ENCODE assay signal across 1 cellular context in genomic region chr6:107539409-107539808, GRCh38.
TF ChIP-seq lines count a peak whose summit lies in the region.

No MANE protein-coding gene starts in this region.

TF ChIP-seq in HepG2, 621 proteins besides CTCF, POLR2A, EP300 and RAD21 (continued from another document and continues in another):
- TF ChIP-seq AFF4 (CRISPR knock-in tag; IDR thresholded peaks at IDR 0.05) (no peak), ZNF746 (CRISPR knock-in tag; IDR thresholded peaks at IDR 0.05) (0 out of 2 replicates have a peak, but pooled peaks have one; percentile 51), THRA (CRISPR knock-in tag; IDR thresholded peaks at IDR 0.05; ENCODE audit: borderline replicate concordance) (0 out of 2 replicates have a peak, but pooled peaks have one; percentile 11), SALL1 (CRISPR knock-in tag; IDR thresholded peaks at IDR 0.05) (peak; percentile 98), SMAD3 (CRISPR knock-in tag; IDR thresholded peaks at IDR 0.05) (peak; percentile 96), ZNF333 (CRISPR knock-in tag; IDR thresholded peaks at IDR 0.05; ENCODE audit: borderline replicate concordance) (no peak), ZFP36L1 (CRISPR knock-in tag; IDR thresholded peaks at IDR 0.05) (no peak), SALL2 (CRISPR knock-in tag; IDR thresholded peaks at IDR 0.05) (0 out of 2 replicates have a peak, but pooled peaks have one; percentile 53), FOXA1 (IDR thresholded peaks at IDR 0.05) (no peak), FOXA1 (CRISPR knock-in tag; IDR thresholded peaks at IDR 0.05) (peak; percentile 57), ONECUT2 (CRISPR knock-in tag; IDR thresholded peaks at IDR 0.05) (peak; percentile 93), POLR2G (IDR thresholded peaks at IDR 0.05; ENCODE audit: low read depth, low read length) (peak; percentile 66), HIC2 (CRISPR knock-in tag; IDR thresholded peaks at IDR 0.05; ENCODE audit: low read depth) (no peak), ZNF205 (CRISPR knock-in tag; IDR thresholded peaks at IDR 0.05) (peak; percentile 58; the same call in 1 of the 2 replicates), CBX5 (CRISPR knock-in tag; IDR thresholded peaks at IDR 0.05; ENCODE audit: borderline replicate concordance) (peak; percentile 76; the same call in 1 of the 2 replicates), ZNF275 (CRISPR knock-in tag; IDR thresholded peaks at IDR 0.05; ENCODE audit: borderline replicate concordance) (no peak), BRCA1 (CRISPR knock-in tag; IDR thresholded peaks at IDR 0.05) (0 out of 2 replicates have a peak, but pooled peaks have one; percentile 40), AKAP8 (CRISPR knock-in tag; IDR thresholded peaks at IDR 0.05) (no peak), ZNF143 (CRISPR knock-in tag; IDR thresholded peaks at IDR 0.05) (no peak), ZFX (CRISPR knock-in tag; IDR thresholded peaks at IDR 0.05; ENCODE audit: low read depth) (no peak; the same call in 1 of the 2 replicates), ZBTB10 (CRISPR knock-in tag; IDR thresholded peaks at IDR 0.05; ENCODE audit: borderline replicate concordance) (no peak), ARID2 (CRISPR knock-in tag; IDR thresholded peaks at IDR 0.05; ENCODE audit: borderline replicate concordance) (no peak), MED1 (CRISPR knock-in tag; IDR thresholded peaks at IDR 0.05) (peak; percentile 97), GZF1 (CRISPR knock-in tag; IDR thresholded peaks at IDR 0.05) (no peak), ZSCAN21 (CRISPR knock-in tag; IDR thresholded peaks at IDR 0.05; ENCODE audit: borderline replicate concordance) (peak; percentile 68; the same call in 1 of the 2 replicates), NONO (IDR thresholded peaks at IDR 0.05) (no peak), NONO (CRISPR knock-in tag; conservative IDR thresholded peaks at IDR 0.05) (peak; percentile 64; the same call in 1 of the 2 replicates), ZNF280D (CRISPR knock-in tag; IDR thresholded peaks at IDR 0.05) (peak; percentile 75; the same call in 1 of the 2 replicates), ZNF335 (CRISPR knock-in tag; IDR thresholded peaks at IDR 0.05) (peak; percentile 46; the same call in 1 of the 2 replicates), TBX2 (CRISPR knock-in tag; IDR thresholded peaks at IDR 0.05; ENCODE audit: borderline replicate concordance) (peak; percentile 94), MAFK (conservative IDR thresholded peaks at IDR 0.05 in 1 of 2, IDR thresholded peaks at IDR 0.05 in 1 of 2; ENCODE audit: low read length in 2 of 2) (peak; percentile 58 to 59), ZNF605 (CRISPR knock-in tag; IDR thresholded peaks at IDR 0.05) (no peak), KMT2B (CRISPR knock-in tag; IDR thresholded peaks at IDR 0.05) (peak; percentile 74), RARG (CRISPR knock-in tag; IDR thresholded peaks at IDR 0.05; ENCODE audit: low read depth) (no peak), SPEN (CRISPR knock-in tag; IDR thresholded peaks at IDR 0.05; ENCODE audit: low read depth) (peak; percentile 43; the same call in 1 of the 2 replicates), ZNF232 (CRISPR knock-in tag; IDR thresholded peaks at IDR 0.05; ENCODE audit: borderline replicate concordance) (0 out of 2 replicates have a peak, but pooled peaks have one; percentile 61), CC2D1A (CRISPR knock-in tag; IDR thresholded peaks at IDR 0.05) (no peak), ZNF773 (CRISPR knock-in tag; IDR thresholded peaks at IDR 0.05; ENCODE audit: borderline replicate concordance) (no peak), RXRA (CRISPR knock-in tag; IDR thresholded peaks at IDR 0.05) (peak; percentile 37; the same call in 1 of the 2 replicates), DR1 (CRISPR knock-in tag; IDR thresholded peaks at IDR 0.05) (no peak), ZNF780A (CRISPR knock-in tag; IDR thresholded peaks at IDR 0.05) (0 out of 2 replicates have a peak, but pooled peaks have one; percentile 55), ZNF136 (CRISPR knock-in tag; IDR thresholded peaks at IDR 0.05; ENCODE audit: low read depth) (no peak), BCL6 (CRISPR knock-in tag; IDR thresholded peaks at IDR 0.05) (peak; percentile 85), ZNF317 (CRISPR knock-in tag; IDR thresholded peaks at IDR 0.05) (0 out of 2 replicates have a peak, but pooled peaks have one; percentile 35), ZNF256 (CRISPR knock-in tag; conservative IDR thresholded peaks at IDR 0.05) (no peak), JUND (CRISPR knock-in tag; IDR thresholded peaks at IDR 0.05) (peak; percentile 84), SKI (IDR thresholded peaks at IDR 0.05; ENCODE audit: partially characterized antibody) (no peak), ZNF33A (CRISPR knock-in tag; IDR thresholded peaks at IDR 0.05; ENCODE audit: borderline replicate concordance) (no peak), RXRB (CRISPR knock-in tag; IDR thresholded peaks at IDR 0.05; ENCODE audit: borderline replicate concordance) (peak; percentile 85), TCF7 (IDR thresholded peaks at IDR 0.05; ENCODE audit: low read depth) (peak; percentile 82), TBL1XR1 (IDR thresholded peaks at IDR 0.05; ENCODE audit: borderline replicate concordance, low read length, partially characterized antibody) (peak; percentile 37), FUBP1 (CRISPR knock-in tag; IDR thresholded peaks at IDR 0.05; ENCODE audit: borderline replicate concordance) (no peak), HMG20B (CRISPR knock-in tag; conservative IDR thresholded peaks at IDR 0.05) (peak; percentile 77), PLSCR1 (CRISPR knock-in tag; IDR thresholded peaks at IDR 0.05; ENCODE audit: borderline replicate concordance) (no peak), TEAD3 (CRISPR knock-in tag; optimal IDR thresholded peaks at IDR 0.05; ENCODE audit: borderline replicate concordance) (peak; percentile 95)
